In genomic region chr11:63986932-63987513, GRCh38 we compare ENCODE assay signal across 8 cellular contexts. TPM values are rescaled to one million over a fixed set of nuclear protein-coding genes. Genes with fewer than 3 reads are reported as not detected.
A peak's percentile ranks its signal among the peaks of the same experiment; 100 is the strongest.
DNase-seq lines count a peak whose midpoint lies in the region; ATAC-seq and TF ChIP-seq lines count a peak whose summit lies in the region.

No MANE protein-coding gene starts in this region.

- H3K27ac ChIP-seq in 22Rv1 (peak overlapping the region; percentile 90), HUES64 (ENCODE audit: low read depth, low read length) (peak overlapping the region; percentile 99)

- no peak for TF ChIP-seq CTCF in 22Rv1 (IDR thresholded peaks at IDR 0.05)
- no peak for TF ChIP-seq CTCF in cardiac fibroblast (IDR thresholded peaks at IDR 0.05; ENCODE audit: low read depth, low read length)
- no peak for TF ChIP-seq CTCF in mucosa of descending colon (IDR thresholded peaks at IDR 0.05)
- TF ChIP-seq CTCF in GM10266 (IDR thresholded peaks at IDR 0.05; ENCODE audit: control insufficient read depth, insufficient read depth, low read depth, missing control alignments) = no peak

- H3K36me3 ChIP-seq in HUES64 (ENCODE audit: insufficient read depth, low read length) (peaks cover 35% of the 10 kb centered on the region), mucosa of descending colon (ENCODE audit: low read depth) (no peaks in the 10 kb centered on the region)

- no peaks in the 10 kb centered on the region for H3K27me3 ChIP-seq in HUES64 (ENCODE audit: insufficient read depth, low read length)

- H3K9me3 ChIP-seq in HUES64 (ENCODE audit: insufficient read depth, low read depth, low read length) = no peaks in the 10 kb centered on the region
- H3K9me3 ChIP-seq in mucosa of descending colon = no peaks in the 10 kb centered on the region

- intact Hi-C loops in mucosa of descending colon (cut with DNase I, micrococcal nuclease) = no loop called here

- 35% methylated on average over 25 of the region's 25 CpGs for WGBS in HUES64

- H3K4me1 ChIP-seq in HUES64 (ENCODE audit: insufficient read depth, low read length) = 0 out of 2 replicates have a peak, but pooled peaks cover 5% of the 10 kb centered on the region
- H3K4me1 ChIP-seq in mucosa of descending colon (ENCODE audit: low read depth) = peaks cover 19% of the 10 kb centered on the region

- ATAC-seq in mucosa of descending colon = no peak
- ATAC-seq in GM19467 (IDR thresholded peaks at IDR 0.05; ENCODE audit: unreplicated experiment) = no peak
- ATAC-seq in HG03280 (IDR thresholded peaks at IDR 0.05; ENCODE audit: unreplicated experiment) = no peak
- no peak for ATAC-seq in GM21515 (IDR thresholded peaks at IDR 0.05; ENCODE audit: unreplicated experiment)

- H3K4me3 ChIP-seq in HUES64 (ENCODE audit: low read length) (peak overlapping the region; percentile 93), cardiac fibroblast (replicated peaks in 1 of 2; ENCODE audit: low read depth in 2 of 2, low read length in 2 of 2) (peak overlapping the region; percentile 98 to 99), mucosa of descending colon (peak overlapping the region; percentile 94)

- DNase-seq in cardiac fibroblast (ENCODE audit: low read depth in 2 of 2) (no peak), mucosa of descending colon (no peak), GM10266 (ENCODE audit: extremely low spot score) (no peak)

- peak overlapping the region; percentile 97 for H3K9ac ChIP-seq in HUES64 (ENCODE audit: low read depth, low read length)

RNA-seq across cellular contexts. Expression of gene OTUB1, which starts 0.8 kb away (rescaled TPM):
- 120 TPM for polyA plus RNA-seq in HUES64 (2013, experiment 1 of 2)
- polyA plus RNA-seq in HUES64 (2013, experiment 2 of 2) = 114 TPM
- total RNA-seq in mucosa of descending colon = 10 to 100 TPM; 60.1 to 70.3 (median 64.1) TPM

RNA-seq across cellular contexts. Expression of gene COX8A, which starts 12.6 kb away (rescaled TPM):
- 427 TPM for polyA plus RNA-seq in HUES64 (2013, experiment 1 of 2)
- 435 TPM for polyA plus RNA-seq in HUES64 (2013, experiment 2 of 2)
- total RNA-seq in mucosa of descending colon = 100 to 1,000 TPM; 412 to 707 (median 630) TPM

RNA-seq across cellular contexts. Expression of gene NAA40, which starts 48.2 kb away (rescaled TPM):
- polyA plus RNA-seq in HUES64 (2013, experiment 1 of 2) = 28.0 TPM
- 22.5 TPM for polyA plus RNA-seq in HUES64 (2013, experiment 2 of 2)
- 10 to 100 TPM; 18.7 to 43.6 (median 23.4) TPM for total RNA-seq in mucosa of descending colon

RNA-seq across cellular contexts. Expression of gene FLRT1, which starts 48.7 kb away (rescaled TPM):
- 0.45 TPM for polyA plus RNA-seq in HUES64 (2013, experiment 1 of 2)
- polyA plus RNA-seq in HUES64 (2013, experiment 2 of 2) = 0.57 TPM
- 1 to 10 TPM in 1 of 3 donors, under 1 TPM in 2; 0.31 to 8.9 (median 0.38) TPM for total RNA-seq in mucosa of descending colon
